ENCODE assay signal across 9 cellular contexts in genomic region chr10:62037166-62037831, GRCh38.
A peak's percentile ranks its signal among the peaks of the same experiment; 100 is the strongest.
DNase-seq lines count a peak whose midpoint lies in the region; ATAC-seq and TF ChIP-seq lines count a peak whose summit lies in the region.
"Had no signal": no experiment of that assay in that cellular context is flagged by ENCODE, and none has a peak within 500 bp of the region (broad histone marks: within the 10 kb centered on the region; RNA-seq: fewer than 3 reads in every experiment).

No MANE protein-coding gene starts in this region.

- ATAC-seq in RWPE2 (ENCODE audit: low read depth) = peak; percentile 76

- H3K9me3 ChIP-seq in RWPE2 (ENCODE audit: severe bottlenecking) (no peaks in the 10 kb centered on the region), smooth muscle cell (replicated peaks; ENCODE audit: low read depth) (no peaks in the 10 kb centered on the region)
- H3K9me3 ChIP-seq: adrenal gland had no signal

- H3K79me2 ChIP-seq in smooth muscle cell (ENCODE audit: low read depth) = peaks cover 67% of the 10 kb centered on the region

- H3K27ac ChIP-seq in RWPE2 (ENCODE audit: poor library complexity, severe bottlenecking) (peak overlapping the region; percentile 74), smooth muscle cell (ENCODE audit: low read depth) (peak overlapping the region; percentile 95)

- H3K27me3 ChIP-seq in RWPE2 (ENCODE audit: insufficient read depth, poor library complexity, severe bottlenecking) (no peaks in the 10 kb centered on the region), smooth muscle cell (ENCODE audit: low read depth) (no peaks in the 10 kb centered on the region)
- H3K27me3 ChIP-seq: adrenal gland had no signal

- TF ChIP-seq CTCF in RWPE2 (IDR thresholded peaks at IDR 0.05; ENCODE audit: poor library complexity, severe bottlenecking) (peak; percentile 18), fibroblast of pulmonary artery (IDR thresholded peaks at IDR 0.05; ENCODE audit: low read length, missing control alignments) (no peak), smooth muscle cell (IDR thresholded peaks at IDR 0.05; ENCODE audit: borderline replicate concordance, insufficient read depth, poor library complexity, severe bottlenecking) (no peak)

- H3K36me3 ChIP-seq in RWPE2 (ENCODE audit: low read depth) = no peaks in the 10 kb centered on the region
- no peaks in the 10 kb centered on the region for H3K36me3 ChIP-seq in smooth muscle cell (ENCODE audit: low read depth)
- H3K36me3 ChIP-seq: adrenal gland had no signal

- peak overlapping the region; percentile 65 for H3K9ac ChIP-seq in smooth muscle cell (ENCODE audit: low read depth)

- H3K4me1 ChIP-seq in RWPE2 (ENCODE audit: insufficient read depth, poor library complexity, severe bottlenecking) (peaks cover 38% of the 10 kb centered on the region), smooth muscle cell (ENCODE audit: low read depth) (peaks cover 31% of the 10 kb centered on the region)

- peaks cover 22% of the 10 kb centered on the region for H3F3A ChIP-seq in smooth muscle cell (ENCODE audit: low read depth)

- H3K4me2 ChIP-seq in smooth muscle cell = peak overlapping the region; percentile 81

- 57% methylated on average over 8 of the region's 8 CpGs for WGBS in smooth muscle cell (ENCODE audit: low lambda C conversion rate)

- H3K4me3 ChIP-seq in RWPE2 (ENCODE audit: severe bottlenecking) (no peak overlapping the region), fibroblast of pulmonary artery (replicated peaks; ENCODE audit: low read depth, low read length) (no peak overlapping the region), smooth muscle cell (no peak overlapping the region)
- H3K4me3 ChIP-seq: adrenal gland had no signal

- no peak overlapping the region for H2AFZ ChIP-seq in smooth muscle cell (ENCODE audit: low read depth)

- no peaks in the 10 kb centered on the region for H4K20me1 ChIP-seq in smooth muscle cell (ENCODE audit: low read depth)

- DNase-seq in NCI-H1436 (lab: John Stamatoyannopoulos, UW) (peak; percentile 21), NCI-H1436 treated with DMSO at 0.1 percent for 48 hours (lab: John Stamatoyannopoulos, UW) (no peak), RWPE2 (ENCODE audit: low spot score) (no peak), fibroblast of pulmonary artery (ENCODE audit: low read depth) (peak; percentile 67), smooth muscle cell (lab: John Stamatoyannopoulos, UW; ENCODE audit: unreplicated experiment) (no peak), activated gamma-delta T cell (lab: John Stamatoyannopoulos, UW) (no peak), HPDE6-E6E7 (ENCODE audit: extremely low spot score) (no peak), NCI-H446 (lab: John Stamatoyannopoulos, UW) (no peak)
- DNase-seq: adrenal gland had no signal

Comparison
In these comparisons a context has a peak if more than half of its experiments do, and no peak if none do; other contexts are left out.
1. DNase-seq: peak in NCI-H1436 (single experiment) and fibroblast of pulmonary artery (single experiment); none in NCI-H1436 treated with DMSO at 0.1 percent for 48 hours (single experiment), RWPE2 (single experiment), smooth muscle cell (single experiment), activated gamma-delta T cell (single experiment), HPDE6-E6E7 (single experiment) and NCI-H446 (0 of 2).